23 cellular contexts compared by ENCODE assay signal in the genomic region with DNA sequence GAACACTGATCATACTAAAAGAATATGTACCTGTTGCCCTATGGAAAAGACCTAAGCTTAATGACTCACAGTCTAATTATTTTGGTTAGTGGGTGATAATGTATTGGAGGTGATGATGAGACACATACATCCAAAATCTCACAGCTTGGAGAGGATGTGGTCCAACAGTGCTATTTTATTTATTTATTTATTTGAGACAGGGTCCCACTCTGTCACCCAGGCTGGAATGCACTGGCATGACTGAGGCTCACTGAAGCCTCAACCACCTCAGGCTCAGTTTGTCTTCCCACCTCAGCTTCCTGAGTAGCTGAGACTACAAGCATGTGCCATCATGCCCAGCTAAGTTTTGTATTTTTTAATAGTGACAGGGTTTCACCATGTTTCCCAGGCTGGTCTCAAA. TPM values are rescaled to one million over a fixed set of nuclear protein-coding genes. Genes with fewer than 3 reads are reported as not detected.
A peak's percentile ranks its signal among the peaks of the same experiment; 100 is the strongest.
DNase-seq lines count a peak whose midpoint lies in the region; ATAC-seq, FAIRE-seq and TF ChIP-seq lines count a peak whose summit lies in the region.
"Had no signal": no experiment of that assay in that cellular context is flagged by ENCODE, and none has a peak within 500 bp of the region (broad histone marks: within the 10 kb centered on the region; RNA-seq: fewer than 3 reads in every experiment).

No MANE protein-coding gene starts in this region.

- H3K27ac ChIP-seq in muscle layer of colon (ENCODE audit: low read depth, low read length), result peak overlapping the region; percentile 72
- H3K27ac ChIP-seq: ovary, RWPE1, testis had no signal

- no peak overlapping the region for H3K4me3 ChIP-seq in bronchial epithelial cell (ENCODE audit: low read depth, low read length)
- H3K4me3 ChIP-seq in muscle layer of colon (ENCODE audit: low read depth in 1 of 2, low read length in 2 of 2), result no peak overlapping the region
- H3K4me3 ChIP-seq: ovary, testis had no signal

- H3K9me3 Mint-ChIP-seq in stimulated activated naive CD8-positive, alpha-beta T cell treated with anti-CD3 and anti-CD28 coated beads, Interleukin-15, amount 100 ng/mL, for 72 hours, result no peaks in the 10 kb centered on the region
- H3K9me3 Mint-ChIP-seq: activated CD4-positive, alpha-beta memory T cell treated with anti-CD3 and anti-CD28 coated beads, Interleukin-2, amount 10 ng/mL, durations not matched to agents 7 days and 5 days; IgD-negative memory B cell; natural killer cell treated with Interleukin-12 subunit alpha and Interleukin-12 subunit beta and Interleukin-15 and Interleukin-18, amount 100 ng/mL, for 72 hours had no signal

- no peak overlapping the region for H3K27ac Mint-ChIP-seq in stimulated activated naive CD8-positive, alpha-beta T cell treated with anti-CD3 and anti-CD28 coated beads, Interleukin-15, amount 100 ng/mL, for 72 hours
- H3K27ac Mint-ChIP-seq: activated CD4-positive, alpha-beta memory T cell treated with anti-CD3 and anti-CD28 coated beads, Interleukin-2, amount 10 ng/mL, durations not matched to agents 7 days and 5 days; IgD-negative memory B cell had no signal

- no peak for FAIRE-seq in bronchial epithelial cell (lab: Jason Lieb, UNC)
- FAIRE-seq: frontal cortex had no signal

- peaks cover 70% of the 10 kb centered on the region for H3K4me1 ChIP-seq in muscle layer of colon (ENCODE audit: insufficient read depth, low read length)

- H3K9ac ChIP-seq in muscle layer of colon (ENCODE audit: low read length), result no peak overlapping the region

- H3K27me3 Mint-ChIP-seq in stimulated activated naive CD8-positive, alpha-beta T cell treated with anti-CD3 and anti-CD28 coated beads, Interleukin-15, amount 100 ng/mL, for 72 hours, result no peaks in the 10 kb centered on the region
- H3K27me3 Mint-ChIP-seq: CD4-positive, CD25-positive, alpha-beta regulatory T cell; IgD-negative memory B cell; natural killer cell treated with Interleukin-12 subunit alpha and Interleukin-12 subunit beta and Interleukin-15 and Interleukin-18, amount 100 ng/mL, for 72 hours had no signal

- H3K27me3 ChIP-seq in bronchial epithelial cell (ENCODE audit: control insufficient read depth, insufficient read depth, low read length) (peaks cover 2% of the 10 kb centered on the region), muscle layer of colon (ENCODE audit: control insufficient read depth in 1 of 2, insufficient read depth in 2 of 2, low read length in 2 of 2) (no peaks in the 10 kb centered on the region)
- H3K27me3 ChIP-seq: ovary, testis had no signal

- peak; percentile 61 for ATAC-seq in stimulated activated naive CD8-positive, alpha-beta T cell treated with anti-CD3 and anti-CD28 coated beads, Interleukin-15, amount 100 ng/mL, for 72 hours
- ATAC-seq in stimulated activated naive CD8-positive, alpha-beta T cell treated with anti-CD3 and anti-CD28 coated beads, Interleukin-15, Interleukin-2, amounts not matched to agents 100 U/mL and 50 U/mL, for 24 hours, result no peak
- no peak for ATAC-seq in HG03460 (IDR thresholded peaks at IDR 0.05; ENCODE audit: unreplicated experiment)
- ATAC-seq: HCT116, sciatic nerve, SK-N-SH treated with all-trans-retinoic acid at 6 μM for 48 hours had no signal

- DNase-seq in stimulated activated naive CD8-positive, alpha-beta T cell treated with anti-CD3 and anti-CD28 coated beads, Interleukin-15, amount 100 ng/mL, for 72 hours, result no peak
- no peak for DNase-seq in stimulated activated naive CD8-positive, alpha-beta T cell treated with anti-CD3 and anti-CD28 coated beads, Interleukin-15, Interleukin-2, amounts not matched to agents 100 U/mL and 50 U/mL, for 24 hours
- DNase-seq in bronchial epithelial cell (ENCODE audit: low read depth) (peak; percentile 61), putamen (ENCODE audit: low spot score) (no peak)
- DNase-seq in stimulated activated CD4-positive, alpha-beta T cell treated with anti-CD3 and anti-CD28 coated beads, Interleukin-15, amount 100 ng/mL, for 24 hours, result no peak
- no peak for DNase-seq in activated CD4-positive, CD25-positive, alpha-beta regulatory T cell treated with anti-CD3 and anti-CD28 coated beads, Interleukin-2, amount 50 U/mL, for 72 hours
- DNase-seq: activated CD4-positive, alpha-beta memory T cell treated with anti-CD3 and anti-CD28 coated beads, Interleukin-2, amount 10 ng/mL, durations not matched to agents 7 days and 5 days; CD4-positive, CD25-positive, alpha-beta regulatory T cell; erythroblast; kidney glomerular epithelial cell; NCI-H1694; NCI-H69; ovary; testis had no signal

- H3K4me3 Mint-ChIP-seq in stimulated activated naive CD8-positive, alpha-beta T cell treated with anti-CD3 and anti-CD28 coated beads, Interleukin-15, amount 100 ng/mL, for 72 hours, result peak overlapping the region; percentile 13 to 39
- H3K4me3 Mint-ChIP-seq: activated CD4-positive, alpha-beta memory T cell treated with anti-CD3 and anti-CD28 coated beads, Interleukin-2, amount 10 ng/mL, durations not matched to agents 7 days and 5 days; IgD-negative memory B cell had no signal

- no peak for TF ChIP-seq CTCF in bronchial epithelial cell (IDR thresholded peaks at IDR 0.05; ENCODE audit: insufficient read depth, low read length, severe bottlenecking)

- peaks cover 5% of the 10 kb centered on the region for H3K36me3 ChIP-seq in bronchial epithelial cell (ENCODE audit: control insufficient read depth, insufficient read depth, low read length)
- peaks cover 10% of the 10 kb centered on the region for H3K36me3 ChIP-seq in muscle layer of colon (ENCODE audit: insufficient read depth, low read length)
- H3K36me3 ChIP-seq: ovary had no signal

- no peaks in the 10 kb centered on the region for H3K9me3 ChIP-seq in muscle layer of colon (ENCODE audit: low read length)
- H3K9me3 ChIP-seq: ovary, testis had no signal

- H3K4me1 Mint-ChIP-seq in stimulated activated naive CD8-positive, alpha-beta T cell treated with anti-CD3 and anti-CD28 coated beads, Interleukin-15, amount 100 ng/mL, for 72 hours, result peaks cover 60% of the 10 kb centered on the region

RNA-seq across cellular contexts. Expression of a gene that starts 35.0 kb away (rescaled TPM):
- 14.2 and 19.5 TPM in 2 replicates for total RNA-seq in bronchial epithelial cell
